8 cellular contexts compared by ENCODE assay signal in the genomic region with DNA sequence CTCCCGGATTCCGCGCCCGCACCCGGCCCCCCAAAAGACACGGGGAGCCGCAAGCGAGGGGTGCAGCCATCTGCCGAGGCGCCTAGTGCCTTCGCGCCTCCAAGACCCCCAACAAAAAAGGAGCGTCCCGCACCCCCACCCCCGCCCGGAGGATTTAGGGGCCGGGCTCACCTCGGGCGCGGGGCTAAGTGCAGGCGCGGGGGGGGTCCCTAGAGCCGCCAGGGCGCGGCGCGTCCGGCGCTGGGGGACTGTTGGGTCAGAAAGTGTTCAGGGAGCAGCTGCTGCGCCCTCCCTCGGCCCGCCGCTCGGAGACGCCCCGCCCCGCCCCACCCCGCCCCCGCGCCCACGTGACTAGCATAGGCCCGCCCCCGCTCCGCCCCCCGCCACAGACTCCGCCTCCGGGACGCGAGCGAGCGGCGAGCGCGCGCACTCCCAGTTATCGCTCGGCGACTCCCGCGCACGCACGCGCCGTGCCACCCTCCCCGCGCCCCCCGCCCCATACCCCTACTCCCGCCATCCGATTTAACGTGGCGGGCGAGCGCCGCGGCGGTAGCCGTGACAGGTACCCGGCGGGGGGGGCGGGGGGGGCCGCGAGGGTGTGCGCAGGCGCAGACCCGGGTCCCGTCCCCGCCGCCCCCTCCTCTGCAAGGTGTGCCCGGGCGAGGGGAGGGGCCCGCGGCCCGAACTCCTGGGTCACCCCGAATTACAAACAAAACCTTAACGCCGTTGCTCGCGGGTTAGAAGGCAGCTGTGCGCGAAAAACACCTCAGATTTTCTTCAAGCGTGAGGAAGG. TPM values are rescaled to one million over a fixed set of nuclear protein-coding genes. Genes with fewer than 3 reads are reported as not detected.
DNase-seq lines count a peak whose midpoint lies in the region; ATAC-seq and TF ChIP-seq lines count a peak whose summit lies in the region.

No MANE protein-coding gene starts in this region.

- ATAC-seq in GM19397 (IDR thresholded peaks at IDR 0.05; ENCODE audit: unreplicated experiment), result peak; percentile 51

- H3K9ac ChIP-seq in BLaER1 treated with 17β-estradiol and CSF1 and Interleukin-3, amounts not matched to agents 10 nM and 100 nM, result peak overlapping the region; percentile 74 to 87 (median 85)

- no peak for TF ChIP-seq EP300 in Ishikawa (IDR thresholded peaks at IDR 0.05; ENCODE audit: borderline replicate concordance)

- peak overlapping the region; percentile 57 to 97 (median 90) for H3K4me2 ChIP-seq in BLaER1 treated with 17β-estradiol and CSF1 and Interleukin-3, amounts not matched to agents 10 nM and 100 nM

- H4K20me1 ChIP-seq in BLaER1 treated with 17β-estradiol and CSF1 and Interleukin-3, amounts not matched to agents 10 nM and 100 nM, result peaks cover 0 to 29% (median 2%) of the 10 kb centered on the region in 11 experiments; a peak in 6 of 22 replicates

- H3K36me3 ChIP-seq in BLaER1 treated with 17β-estradiol and CSF1 and Interleukin-3, amounts not matched to agents 10 nM and 100 nM, result no peaks in the 10 kb centered on the region

- DNase-seq in SHP77 treated with DMSO at 0.1 percent for 48 hours (lab: John Stamatoyannopoulos, UW) (peak; percentile 61), globus pallidus (ENCODE audit: low spot score) (peak; percentile 82), occipital lobe (lab: John Stamatoyannopoulos, UW) (peak; percentile 81), superior temporal gyrus (ENCODE audit: extremely low spot score) (peak; percentile 68)
- peak; percentile 65 to 85 (median 79) for DNase-seq in activated naive CD4-positive, alpha-beta T cell (lab: John Stamatoyannopoulos, UW)

- H3K9me3 ChIP-seq in BLaER1 treated with 17β-estradiol and CSF1 and Interleukin-3, amounts not matched to agents 10 nM and 100 nM (replicated peaks in 1 of 11), result no peaks in the 10 kb centered on the region

- H3K4me3 ChIP-seq in BLaER1 treated with 17β-estradiol and CSF1 and Interleukin-3, amounts not matched to agents 10 nM and 100 nM, result peak overlapping the region; percentile 67 to 86 (median 77)

- H3K27me3 ChIP-seq in BLaER1 treated with 17β-estradiol and CSF1 and Interleukin-3, amounts not matched to agents 10 nM and 100 nM, result peaks cover 7 to 71% (median 62%) of the 10 kb centered on the region in 11 experiments

- peaks cover 13 to 37% (median 24%) of the 10 kb centered on the region in 10 experiments for H3K4me1 ChIP-seq in BLaER1 treated with 17β-estradiol and CSF1 and Interleukin-3, amounts not matched to agents 10 nM and 100 nM

- TF ChIP-seq RAD21 in Ishikawa (IDR thresholded peaks at IDR 0.05; ENCODE audit: low read depth), result no peak

- peak overlapping the region; percentile 64 to 87 (median 78); a peak in 20 of 22 replicates for H3K27ac ChIP-seq in BLaER1 treated with 17β-estradiol and CSF1 and Interleukin-3, amounts not matched to agents 10 nM and 100 nM

TF ChIP-seq in Ishikawa, 13 proteins besides CTCF, POLR2A, EP300 and RAD21:
- no peak for TF ChIP-seq CEBPB (IDR thresholded peaks at IDR 0.05)
- TF ChIP-seq CREB1 (IDR thresholded peaks at IDR 0.05; ENCODE audit: low read depth), result no peak
- TF ChIP-seq ZBTB7A (IDR thresholded peaks at IDR 0.05; ENCODE audit: low read depth), result peak; percentile 89
- no peak for TF ChIP-seq TEAD4 (IDR thresholded peaks at IDR 0.05)
- TF ChIP-seq FOXM1 (IDR thresholded peaks at IDR 0.05; ENCODE audit: borderline replicate concordance, low read depth), result no peak
- peak; percentile 64 for TF ChIP-seq USF1 (IDR thresholded peaks at IDR 0.05)
- TF ChIP-seq, protein P1, sequence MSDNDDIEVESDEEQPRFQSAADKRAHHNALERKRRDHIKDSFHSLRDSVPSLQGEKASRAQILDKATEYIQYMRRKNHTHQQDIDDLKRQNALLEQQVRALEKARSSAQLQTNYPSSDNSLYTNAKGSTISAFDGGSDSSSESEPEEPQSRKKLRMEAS (IDR thresholded peaks at IDR 0.05), result 0 out of 2 replicates have a peak, but pooled peaks have one; percentile 1
- peak; percentile 62 for TF ChIP-seq TAF1 (IDR thresholded peaks at IDR 0.05; ENCODE audit: low read depth)

RNA-seq across cellular contexts. Expression of gene KCNJ4, which starts 56.2 kb away (rescaled TPM):
- total RNA-seq in occipital lobe, result 9.7 TPM

Comparison
In these comparisons a context has a peak if more than half of its experiments do, and no peak if none do; other contexts are left out.
1. Peak in every context shown above with its lines: DNase-seq, ATAC-seq, H3K4me3 ChIP-seq and H3K27ac ChIP-seq.